Comparison of ENCODE assay signal across 24 cellular contexts in genomic region chr13:27745301-27745700, GRCh38. TPM values are rescaled to one million over a fixed set of nuclear protein-coding genes. Genes with fewer than 3 reads are reported as not detected.
DNase-seq lines count a peak whose midpoint lies in the region; ATAC-seq and TF ChIP-seq lines count a peak whose summit lies in the region.
"Had no signal": no experiment of that assay in that cellular context is flagged by ENCODE, and none has a peak within 500 bp of the region (broad histone marks: within the 10 kb centered on the region; RNA-seq: fewer than 3 reads in every experiment).

No MANE protein-coding gene starts in this region.

- peak overlapping the region; percentile 21; the same call in 1 of the 2 replicates for H3K4me3 ChIP-seq in GM23338
- H3K4me3 ChIP-seq in iPS-18c (ENCODE audit: insufficient read depth, low read depth, low read length): 0 out of 2 replicates have a peak overlapping the region, but pooled peaks have one; percentile 4
- H3K4me3 ChIP-seq in neuronal stem cell (ENCODE audit: low read length in 2 of 2): no peak overlapping the region
- H3K4me3 ChIP-seq in esophagus muscularis mucosa: no peak overlapping the region
- H3K4me3 ChIP-seq: HAP-1, K562, SJSA1 had no signal

- peak overlapping the region; percentile 52 for H3K4me2 ChIP-seq in GM23338
- H3K4me2 ChIP-seq in neuronal stem cell (ENCODE audit: insufficient read depth, low read length, poor library complexity, severe bottlenecking): peak overlapping the region; percentile 26

- no peak overlapping the region for H4K8ac ChIP-seq in neuronal stem cell (ENCODE audit: low read depth, low read length)

- H3K4me1 Mint-ChIP-seq in GM23338: peaks cover 31% of the 10 kb centered on the region
- H3K4me1 Mint-ChIP-seq in brain: peaks cover 24% of the 10 kb centered on the region
- H3K4me1 Mint-ChIP-seq in nephron progenitor cell: peaks cover 33% of the 10 kb centered on the region

- peak; percentile 36 for DNase-seq in GM23338 (ENCODE audit: low spot score)
- no peak for DNase-seq in neuronal stem cell (ENCODE audit: low spot score)
- no peak for DNase-seq in esophagus muscularis mucosa (ENCODE audit: extremely low spot score)
- DNase-seq in nephron progenitor cell: no peak
- DNase-seq: CD4-positive, alpha-beta T cell; HFFc6; Kasumi-1; NCI-H1105 treated with DMSO at 0.1 percent for 48 hours; NCI-H146; NCI-H1930; NCI-H446 treated with DMSO at 0.1 percent for 48 hours; Right ventricle myocardium superior; RPMI8226 had no signal

- no peaks in the 10 kb centered on the region for H4K20me1 ChIP-seq in GM23338 (replicated peaks; ENCODE audit: insufficient read depth)

- peak overlapping the region; percentile 19 for H2BK5ac ChIP-seq in neuronal stem cell (ENCODE audit: low read length)

- H2AFZ ChIP-seq in GM23338 (peak overlapping the region; percentile 8), neuronal stem cell (ENCODE audit: low read length) (peak overlapping the region; percentile 57)

- H3K18ac ChIP-seq in neuronal stem cell (ENCODE audit: low read length): peak overlapping the region; percentile 87

- H3K27ac Mint-ChIP-seq in GM23338: peak overlapping the region; percentile 91
- H3K27ac Mint-ChIP-seq in brain: peak overlapping the region in 3 of 5 experiments; percentile 47 to 86 (median 84)
- no peak overlapping the region for H3K27ac Mint-ChIP-seq in nephron progenitor cell
- H3K27ac Mint-ChIP-seq: CD4-positive, alpha-beta T cell; HFFc6 had no signal

- TF ChIP-seq POLR2A in esophagus muscularis mucosa (IDR thresholded peaks at IDR 0.05; ENCODE audit: low read depth): no peak

- WGBS in neuronal stem cell (ENCODE audit: extremely low coverage in 2 of 2, insufficient read length in 2 of 2, insufficient replicate concordance in 1 of 2), 2 donors: no CpG with 5 or more reads among the region's 5 CpGs
- 84% methylated on average over 5 of the region's 5 CpGs for WGBS in esophagus muscularis mucosa

- H4K91ac ChIP-seq in neuronal stem cell (ENCODE audit: low read depth, low read length, poor library complexity): no peak overlapping the region

- H2BK12ac ChIP-seq in neuronal stem cell (ENCODE audit: low read length): no peak overlapping the region

- H3K9me3 Mint-ChIP-seq in GM23338: peaks cover 2% of the 10 kb centered on the region; the same call in 1 of the 3 replicates
- peaks cover 0 to 14% (median 10%) of the 10 kb centered on the region in 5 experiments for H3K9me3 Mint-ChIP-seq in brain
- H3K9me3 Mint-ChIP-seq in nephron progenitor cell: peaks cover 26% of the 10 kb centered on the region
- H3K9me3 Mint-ChIP-seq: CD4-positive, alpha-beta T cell had no signal

- no peak overlapping the region for H3K23ac ChIP-seq in neuronal stem cell (ENCODE audit: low read depth, low read length, poor library complexity)

- H3K79me1 ChIP-seq in neuronal stem cell (ENCODE audit: low read depth, low read length): no peaks in the 10 kb centered on the region

- TF ChIP-seq CTCF in GM23338 (conservative IDR thresholded peaks at IDR 0.05; ENCODE audit: low read depth in 2 of 2): no peak
- TF ChIP-seq CTCF in brain (conservative IDR thresholded peaks at IDR 0.05): no peak
- no peak for TF ChIP-seq CTCF in esophagus muscularis mucosa (IDR thresholded peaks at IDR 0.05)
- no peak for TF ChIP-seq CTCF in nephron progenitor cell (IDR thresholded peaks at IDR 0.05)

- H3K36me3 Mint-ChIP-seq in GM23338 (ENCODE audit: low read depth) (peaks cover 6% of the 10 kb centered on the region; the same call in 2 of the 3 replicates), brain (no peaks in the 10 kb centered on the region), nephron progenitor cell (ENCODE audit: low read depth) (no peaks in the 10 kb centered on the region)

- H3F3A ChIP-seq in GM23338 (replicated peaks; ENCODE audit: low read depth): 0 out of 2 replicates have a peak, but pooled peaks cover 4% of the 10 kb centered on the region

- H2BK15ac ChIP-seq in neuronal stem cell (ENCODE audit: low read length): no peak overlapping the region

- H3K9me3 ChIP-seq in iPS-18c (ENCODE audit: control insufficient read depth, insufficient read depth, low read length) (peaks cover 4% of the 10 kb centered on the region), neuronal stem cell (replicated peaks in 1 of 2; ENCODE audit: control insufficient read depth in 2 of 2, insufficient read depth in 1 of 2, low read depth in 1 of 2, low read length in 2 of 2) (peaks cover 2 to 9% of the 10 kb centered on the region in 2 donors), esophagus muscularis mucosa (peaks cover 0 to 6% (median 0%) of the 10 kb centered on the region in 4 donors)
- H3K9me3 ChIP-seq: HAP-1, SJSA1 had no signal

- H3K4me1 ChIP-seq in GM23338 (ENCODE audit: insufficient read depth) (peaks cover 19% of the 10 kb centered on the region), neuronal stem cell (ENCODE audit: control insufficient read depth in 2 of 2, insufficient read depth in 1 of 2, low read depth in 1 of 2, low read length in 2 of 2) (peaks cover 13 to 27% of the 10 kb centered on the region in 2 donors), esophagus muscularis mucosa (no peaks in the 10 kb centered on the region)
- H3K4me1 ChIP-seq: SJSA1 had no signal

- H3K4ac ChIP-seq in neuronal stem cell (ENCODE audit: low read length): no peak overlapping the region

- peak overlapping the region; percentile 46 for H3K4me3 Mint-ChIP-seq in GM23338
- no peak overlapping the region for H3K4me3 Mint-ChIP-seq in brain
- no peak overlapping the region for H3K4me3 Mint-ChIP-seq in nephron progenitor cell
- H3K4me3 Mint-ChIP-seq: CD4-positive, alpha-beta T cell; HFFc6 had no signal

- H2BK120ac ChIP-seq in neuronal stem cell (ENCODE audit: low read depth, low read length): no peak overlapping the region

- H3K9ac ChIP-seq in neuronal stem cell (ENCODE audit: low read depth, low read length, poor library complexity): no peak overlapping the region

- peaks cover 9% of the 10 kb centered on the region for H3K27me3 Mint-ChIP-seq in GM23338 (ENCODE audit: insufficient read depth, low read depth, poor library complexity)
- peaks cover 47% of the 10 kb centered on the region for H3K27me3 Mint-ChIP-seq in brain
- H3K27me3 Mint-ChIP-seq in nephron progenitor cell (ENCODE audit: low read depth, poor library complexity): peaks cover 6% of the 10 kb centered on the region
- H3K27me3 Mint-ChIP-seq: CD4-positive, alpha-beta T cell had no signal

- peak overlapping the region; percentile 20 for H2AK5ac ChIP-seq in neuronal stem cell (ENCODE audit: low read depth, low read length)

- H3K79me2 ChIP-seq in GM23338 (replicated peaks; ENCODE audit: insufficient read depth): no peaks in the 10 kb centered on the region

- ATAC-seq in GM23338: peak; percentile 73
- ATAC-seq in HG03097 (IDR thresholded peaks at IDR 0.05; ENCODE audit: low FRiP score, unreplicated experiment): no peak
- ATAC-seq: K562 had no signal

- no peaks in the 10 kb centered on the region for H3K27me3 ChIP-seq in GM23338 (ENCODE audit: insufficient read depth)
- H3K27me3 ChIP-seq in neuronal stem cell (ENCODE audit: control insufficient read depth in 3 of 3, insufficient read depth in 3 of 3, low read depth in 1 of 3, low read length in 3 of 3): no peaks in the 10 kb centered on the region
- H3K27me3 ChIP-seq in esophagus muscularis mucosa: no peaks in the 10 kb centered on the region
- H3K27me3 ChIP-seq: SJSA1 had no signal

- no peak for TF ChIP-seq EP300 in esophagus muscularis mucosa (IDR thresholded peaks at IDR 0.05)

- intact Hi-C loops in esophagus muscularis mucosa (cut with DNase I): no loop called here

- H3K14ac ChIP-seq in neuronal stem cell (ENCODE audit: low read length): peak overlapping the region; percentile 32

- H3K27ac ChIP-seq in GM23338 (ENCODE audit: low read depth) (peak overlapping the region; percentile 83), neuronal stem cell (replicated peaks; ENCODE audit: low read length) (peak overlapping the region; percentile 77), esophagus muscularis mucosa (replicated peaks in 1 of 4) (no peak overlapping the region)
- H3K27ac ChIP-seq: HL-60, SJSA1 had no signal

- peaks cover 18% of the 10 kb centered on the region for H3K9me2 ChIP-seq in GM23338 (ENCODE audit: insufficient read depth)

- H3K36me3 ChIP-seq in GM23338 (ENCODE audit: insufficient read depth) (no peaks in the 10 kb centered on the region), neuronal stem cell (replicated peaks in 1 of 2; ENCODE audit: control insufficient read depth in 2 of 2, insufficient read depth in 2 of 2, low read length in 2 of 2) (no peaks in the 10 kb centered on the region), esophagus muscularis mucosa (no peaks in the 10 kb centered on the region)
- H3K36me3 ChIP-seq: HAP-1, SJSA1 had no signal

TF ChIP-seq in GM23338, 12 proteins besides CTCF, POLR2A, EP300 and RAD21:
- TF ChIP-seq POLR2AphosphoS5 (IDR thresholded peaks at IDR 0.05; ENCODE audit: low read depth): no peak
- no peak for TF ChIP-seq ETS1 (IDR thresholded peaks at IDR 0.05)
- no peak for TF ChIP-seq JUNB (IDR thresholded peaks at IDR 0.05; ENCODE audit: unreplicated experiment)
- TF ChIP-seq EZH2phosphoT487 (IDR thresholded peaks at IDR 0.05; ENCODE audit: unreplicated experiment): no peak

RNA-seq across cellular contexts. Expression of gene GSX1, which starts 47.0 kb away (rescaled TPM):
- total RNA-seq in GM23338 (2014; rRNA removed; shearing (Covaris generic)): not detected in 2 replicates
- polyA plus RNA-seq in GM23338 (2016; fragmentation: Nextera tagmentation; extraction: Ambion mirVana) (not detected in 2 replicates), brain (ENCODE audit: insufficient read depth, low read depth, low replicate concordance) (0.19 TPM)
- polyA plus RNA-seq in neuronal stem cell (2013, experiment 1 of 2): not detected
- not detected for polyA plus RNA-seq in neuronal stem cell (2013, experiment 2 of 2)
- not detected for total RNA-seq in esophagus muscularis mucosa
- total RNA-seq: A172; CD4-positive, alpha-beta T cell; HFFc6; HT-29; K562; M059J; Right ventricle myocardium superior; SJSA1 had no signal
- polyA plus RNA-seq: BJ, K562 had no signal

Comparison
In these comparisons a context has a peak if more than half of its experiments do, and no peak if none do; other contexts are left out.
1. H3K27ac ChIP-seq: peak in GM23338 (single experiment) and neuronal stem cell (single experiment); none in esophagus muscularis mucosa (0 of 4).
2. H3K4me3 ChIP-seq: peak in GM23338 (single experiment) and iPS-18c (single experiment); none in neuronal stem cell (0 of 2) and esophagus muscularis mucosa (0 of 4).